36 cellular contexts compared by ENCODE assay signal in the genomic region with DNA sequence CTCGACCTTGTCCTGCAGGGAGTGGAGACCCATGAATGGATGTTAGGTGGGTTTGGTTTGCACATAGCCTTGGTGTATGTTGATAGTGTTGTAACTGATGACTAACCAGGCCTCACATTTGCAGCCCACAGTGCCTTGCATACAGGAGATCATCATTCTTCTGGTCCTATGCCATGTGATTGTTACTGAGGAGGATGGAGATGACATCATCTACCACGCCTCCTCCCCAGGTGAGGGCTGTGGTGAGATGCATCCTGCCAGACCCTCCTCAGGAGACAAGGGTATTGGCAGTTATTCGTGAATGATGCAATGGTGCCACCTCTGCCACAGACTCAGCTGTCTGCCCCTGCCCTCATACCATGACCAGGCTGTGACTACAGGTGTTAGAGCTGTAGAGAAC.
"Had no signal": no experiment of that assay in that cellular context is flagged by ENCODE, and none has a peak within 500 bp of the region (broad histone marks: within the 10 kb centered on the region; RNA-seq: fewer than 3 reads in every experiment).

No MANE protein-coding gene starts in this region.

- H3K9me3 Mint-ChIP-seq: activated B cell treated with CpG ODN at 0.5 μM for 24 hours; activated CD4-positive, alpha-beta memory T cell treated with anti-CD3 and anti-CD28 coated beads for 36 hours; activated CD8-positive, alpha-beta T cell treated with anti-CD3 and anti-CD28 coated beads for 36 hours; activated naive CD8-positive, alpha-beta T cell treated with anti-CD3 and anti-CD28 coated beads for 36 hours; activated T-cell treated with anti-CD3 and anti-CD28 coated beads, Interleukin-2, amount 50 U/mL, for 4 hours; activated T-helper 1 cell treated with anti-CD3 and anti-CD28 coated beads, Interleukin-12 subunit alpha, Interleukin-12 subunit beta, Interleukin-2, Interleukin-4 antibody, amounts not matched to agents 30 ng/mL and 10 ng/mL and 1 ng/mL, durations not matched to agents 14 hours and 24 hours and 36 hours; T-helper 1 cell treated with Interleukin-12 subunit alpha and Interleukin-12 subunit beta and Interleukin-4 antibody, amounts not matched to agents 30 μg/mL and 1 μg/mL, for 36 hours had no signal

- H3K27me3 Mint-ChIP-seq: activated B cell treated with CpG ODN at 0.5 μM for 24 hours; activated CD4-positive, alpha-beta memory T cell treated with anti-CD3 and anti-CD28 coated beads for 36 hours; activated CD4-positive, alpha-beta T cell treated with anti-CD3 and anti-CD28 coated beads, Interleukin-2, amount 10 ng/mL, durations not matched to agents 24 days and 14 days; activated CD8-positive, alpha-beta T cell treated with anti-CD3 and anti-CD28 coated beads for 36 hours had no signal

- H3K4me3 Mint-ChIP-seq: activated B cell treated with CpG ODN at 0.5 μM for 24 hours; activated CD4-positive, alpha-beta memory T cell treated with anti-CD3 and anti-CD28 coated beads for 36 hours; activated CD4-positive, alpha-beta T cell treated with anti-CD3 and anti-CD28 coated beads, Interleukin-2, amount 10 ng/mL, durations not matched to agents 24 days and 14 days; activated CD8-positive, alpha-beta T cell treated with anti-CD3 and anti-CD28 coated beads for 36 hours; activated naive CD4-positive, alpha-beta T cell treated with anti-CD3 and anti-CD28 coated beads for 36 hours; activated naive CD8-positive, alpha-beta T cell treated with anti-CD3 and anti-CD28 coated beads for 36 hours; activated T-cell treated with anti-CD3 and anti-CD28 coated beads, Interleukin-2, amount 50 U/mL, for 4 hours; activated T-cell treated with anti-CD3 and anti-CD28 coated beads, Interleukin-2, amount 50 U/mL, for 72 hours; activated T-helper 1 cell treated with anti-CD3 and anti-CD28 coated beads, Interleukin-12 subunit alpha, Interleukin-12 subunit beta, Interleukin-2, Interleukin-4 antibody, amounts not matched to agents 30 ng/mL and 10 ng/mL and 1 ng/mL, durations not matched to agents 14 hours and 24 hours and 36 hours; activated T-helper 17 cell treated with anti-CD3 and anti-CD28 coated beads, Interleukin-2, amount 50 U/mL, for 72 hours; T-helper 1 cell treated with Interleukin-12 subunit alpha and Interleukin-12 subunit beta and Interleukin-4 antibody, amounts not matched to agents 30 μg/mL and 1 μg/mL, for 36 hours; T-helper 2 cell treated with Interferon-gamma antibody and Interleukin-4, amounts not matched to agents 5 μg/mL and 100 μg/mL, for 36 hours had no signal

- H3K4me1 ChIP-seq: adrenal gland, body of pancreas, breast epithelium had no signal

- H3K36me3 Mint-ChIP-seq: activated CD4-positive, alpha-beta memory T cell treated with anti-CD3 and anti-CD28 coated beads for 36 hours; activated naive CD4-positive, alpha-beta T cell treated with anti-CD3 and anti-CD28 coated beads, Interleukin-2, amount 50 U/mL, for 72 hours; activated naive CD8-positive, alpha-beta T cell treated with anti-CD3 and anti-CD28 coated beads for 36 hours had no signal

- H3K27me3 ChIP-seq: adrenal gland, body of pancreas, brain microvascular endothelial cell, breast epithelium had no signal

- ATAC-seq: activated CD8-positive, alpha-beta T cell treated with anti-CD3 and anti-CD28 coated beads for 36 hours; activated naive CD4-positive, alpha-beta T cell treated with anti-CD3 and anti-CD28 coated beads, Interleukin-2, amount 50 U/mL, for 72 hours; activated T-cell treated with anti-CD3 and anti-CD28 coated beads, Interleukin-2, amount 50 U/mL, for 4 hours; activated T-cell treated with anti-CD3 and anti-CD28 coated beads, Interleukin-2, amount 50 U/mL, for 72 hours; activated T-helper 17 cell treated with anti-CD3 and anti-CD28 coated beads, Interleukin-2, amount 50 U/mL, for 72 hours; body of pancreas had no signal

- H3K4me3 ChIP-seq: adrenal gland, body of pancreas, breast epithelium had no signal

- DNase-seq: activated B cell treated with CpG ODN at 0.5 μM for 24 hours; activated CD4-positive, alpha-beta memory T cell treated with anti-CD3 and anti-CD28 coated beads for 36 hours; activated CD4-positive, alpha-beta T cell treated with anti-CD3 and anti-CD28 coated beads for 4 hours; activated CD4-positive, alpha-beta T cell treated with anti-CD3 and anti-CD28 coated beads, Interleukin-2, amount 10 ng/mL, durations not matched to agents 24 days and 14 days; activated CD4-positive, alpha-beta T cell treated with anti-CD3 and anti-CD28 coated beads, Interleukin-2, amount 50 U/mL, for 1 hour; activated CD4-positive, alpha-beta T cell treated with anti-CD3 and anti-CD28 coated beads, Interleukin-2, amount 50 U/mL, for 4 hours; activated CD4-positive, CD25-positive, alpha-beta regulatory T cell treated with anti-CD3 and anti-CD28 coated beads, Interleukin-2, amount 50 U/mL, for 72 hours; activated CD8-positive, alpha-beta memory T cell treated with anti-CD3 and anti-CD28 coated beads, Interleukin-2, amount 50 U/mL, for 4 hours; activated CD8-positive, alpha-beta T cell treated with anti-CD3 and anti-CD28 coated beads for 36 hours; activated effector memory CD4-positive, alpha-beta T cell treated with anti-CD3 and anti-CD28 coated beads, Interleukin-2, amount 50 U/mL, for 16 hours; activated gamma-delta T cell treated with Interleukin-2 at 50 U/mL for 16 hours; activated naive CD4-positive, alpha-beta T cell; activated naive CD4-positive, alpha-beta T cell treated with anti-CD3 and anti-CD28 coated beads for 36 hours; activated naive CD4-positive, alpha-beta T cell treated with anti-CD3 and anti-CD28 coated beads, Interleukin-2, amount 50 U/mL, for 16 hours; activated naive CD8-positive, alpha-beta T cell treated with anti-CD3 and anti-CD28 coated beads for 36 hours; activated T-cell treated with anti-CD3 and anti-CD28 coated beads for 4 hours; activated T-cell treated with anti-CD3 and anti-CD28 coated beads, Interleukin-2, amount 50 U/mL, for 1 hour; activated T-cell treated with anti-CD3 and anti-CD28 coated beads, Interleukin-2, amount 50 U/mL, for 4 hours; activated T-cell treated with anti-CD3 and anti-CD28 coated beads, Interleukin-2, amount 50 U/mL, for 72 hours; adrenal gland; amniotic stem cell; aorta; body of pancreas; brain microvascular endothelial cell; central memory CD4-positive, alpha-beta T cell; T-helper 2 cell; T-helper 9 cell had no signal

- H3K4me1 Mint-ChIP-seq: activated B cell treated with CpG ODN at 0.5 μM for 24 hours; activated CD4-positive, alpha-beta T cell treated with anti-CD3 and anti-CD28 coated beads, Interleukin-2, amount 10 ng/mL, durations not matched to agents 24 days and 14 days; activated naive CD8-positive, alpha-beta T cell treated with anti-CD3 and anti-CD28 coated beads for 36 hours; activated T-helper 17 cell treated with anti-CD3 and anti-CD28 coated beads, Interleukin-2, amount 50 U/mL, for 72 hours had no signal

- H3K9me3 ChIP-seq: adrenal gland, body of pancreas, breast epithelium had no signal

- FAIRE-seq: astrocyte, TTC549 had no signal

- H3K27ac ChIP-seq: adrenal gland, body of pancreas, brain microvascular endothelial cell, breast epithelium, VCaP had no signal

- H3K27ac Mint-ChIP-seq: activated B cell treated with CpG ODN at 0.5 μM for 24 hours; activated CD4-positive, alpha-beta memory T cell treated with anti-CD3 and anti-CD28 coated beads for 36 hours; activated CD4-positive, alpha-beta T cell treated with anti-CD3 and anti-CD28 coated beads, Interleukin-2, amount 10 ng/mL, durations not matched to agents 24 days and 14 days; activated CD8-positive, alpha-beta T cell treated with anti-CD3 and anti-CD28 coated beads for 36 hours; activated naive CD4-positive, alpha-beta T cell treated with anti-CD3 and anti-CD28 coated beads for 36 hours; activated naive CD4-positive, alpha-beta T cell treated with anti-CD3 and anti-CD28 coated beads, Interleukin-2, amount 50 U/mL, for 72 hours; activated naive CD8-positive, alpha-beta T cell treated with anti-CD3 and anti-CD28 coated beads for 36 hours; activated T-cell treated with anti-CD3 and anti-CD28 coated beads, Interleukin-2, amount 50 U/mL, for 72 hours; activated T-helper 1 cell treated with anti-CD3 and anti-CD28 coated beads, Interleukin-12 subunit alpha, Interleukin-12 subunit beta, Interleukin-2, Interleukin-4 antibody, amounts not matched to agents 30 ng/mL and 10 ng/mL and 1 ng/mL, durations not matched to agents 14 hours and 24 hours and 36 hours; activated T-helper 17 cell treated with anti-CD3 and anti-CD28 coated beads, Interleukin-2, amount 50 U/mL, for 72 hours; T-helper 1 cell treated with Interleukin-12 subunit alpha and Interleukin-12 subunit beta and Interleukin-4 antibody, amounts not matched to agents 30 μg/mL and 1 μg/mL, for 36 hours; T-helper 2 cell treated with Interferon-gamma antibody and Interleukin-4, amounts not matched to agents 5 μg/mL and 100 μg/mL, for 36 hours had no signal

- H3K36me3 ChIP-seq: adrenal gland, brain microvascular endothelial cell, breast epithelium had no signal
